Comparison of ENCODE assay signal across 8 cellular contexts in the genomic region with DNA sequence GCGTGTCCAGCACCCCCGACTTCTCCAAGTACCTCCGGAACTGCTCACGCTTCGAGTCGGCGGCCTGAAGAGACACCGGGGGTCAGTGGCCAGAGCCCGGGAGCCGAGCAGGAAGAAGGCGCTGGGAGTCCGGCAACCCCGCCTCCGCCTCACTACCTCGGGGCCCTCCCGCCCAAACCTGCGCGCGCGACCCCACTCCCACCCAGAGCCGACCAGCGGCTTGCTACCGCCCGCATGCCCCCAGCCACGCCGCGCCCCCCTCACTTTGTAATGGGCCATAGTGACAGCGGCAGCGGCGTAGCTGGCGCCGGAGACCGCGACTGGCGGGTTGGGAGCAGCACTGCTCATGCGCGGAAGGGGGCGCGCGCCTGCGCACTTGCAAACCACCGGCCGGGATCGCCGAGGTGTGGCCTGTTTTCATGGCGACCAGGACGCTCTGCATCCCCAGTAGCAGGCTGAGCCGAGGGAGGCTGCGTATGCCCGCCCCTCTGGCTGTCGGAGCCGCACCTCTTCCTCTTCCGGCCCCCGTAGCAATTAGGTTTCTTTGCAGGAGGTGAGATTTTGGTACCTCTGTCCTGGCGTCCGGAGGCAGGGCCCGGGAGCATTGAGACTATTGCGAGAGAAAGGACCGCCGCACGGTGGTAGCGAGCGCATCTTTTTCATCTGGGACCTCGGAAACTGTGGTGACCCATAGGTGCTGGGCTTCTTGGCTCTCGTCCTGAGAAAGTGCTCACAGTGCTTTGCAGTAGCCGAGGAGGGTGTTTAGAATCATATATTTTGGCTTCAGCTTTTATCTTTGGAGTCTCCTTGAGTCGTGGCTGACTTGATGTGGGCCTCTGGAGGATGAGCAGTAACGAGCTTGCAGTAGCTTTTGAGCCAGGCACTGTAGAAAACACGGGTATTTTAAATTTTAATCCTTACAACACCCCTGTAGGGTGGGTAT. TPM values are rescaled to one million over a fixed set of nuclear protein-coding genes. Genes with fewer than 3 reads are reported as not detected.
A peak's percentile ranks its signal among the peaks of the same experiment; 100 is the strongest.
DNase-seq lines count a peak whose midpoint lies in the region; ATAC-seq and TF ChIP-seq lines count a peak whose summit lies in the region.

A gene with protein sequence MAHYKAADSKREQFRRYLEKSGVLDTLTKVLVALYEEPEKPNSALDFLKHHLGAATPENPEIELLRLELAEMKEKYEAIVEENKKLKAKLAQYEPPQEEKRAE (minus strand): TSS at position 322 of the 943 bp plus-strand sequence. CDS start 43 bp downstream, at position 279.

- no peak within 1 kb of the TSS for H4K91ac ChIP-seq in H9 (ENCODE audit: insufficient read length, low read depth, low read length)

- peak within 1 kb of the TSS; percentile 48 for H3K9ac ChIP-seq in H9 (ENCODE audit: extremely low read depth, insufficient read length, low read length)

- no peaks in the 10 kb centered on the region for H3K4me1 ChIP-seq in H9 (ENCODE audit: insufficient read depth, low read length)

- H3K4ac ChIP-seq in H9 (ENCODE audit: low read depth, low read length): no peak within 1 kb of the TSS

- H3K9me3 ChIP-seq in H9 (ENCODE audit: control insufficient read depth, low read depth, low read length) (no peaks in the 10 kb centered on the region), MG63 (no peaks in the 10 kb centered on the region)

- H3K56ac ChIP-seq in H9 (ENCODE audit: insufficient read length, low read depth, low read length): no peak within 1 kb of the TSS

- H3K27ac ChIP-seq in H9 (ENCODE audit: insufficient read length, low read depth, low read length): no peak within 1 kb of the TSS

- no CpG with 5 or more reads among the region's 69 CpGs for WGBS in H9 (ENCODE audit: extremely low coverage, insufficient read length, low lambda C conversion rate)

- no peak within 1 kb of the TSS for H3T11ph ChIP-seq in H9 (ENCODE audit: low read length)

- TF ChIP-seq CTCF in H9 (conservative IDR thresholded peaks at IDR 0.05) (no peak), nephron progenitor cell (IDR thresholded peaks at IDR 0.05) (no peak)

- H3K14ac ChIP-seq in H9 (ENCODE audit: insufficient read depth, low read length): no peak within 1 kb of the TSS

- H2BK20ac ChIP-seq in H9 (ENCODE audit: low read depth, low read length, poor library complexity, severe bottlenecking): no peak within 1 kb of the TSS

- no peak within 1 kb of the TSS for H2AFZ ChIP-seq in H9 (ENCODE audit: low read length)

- H2BK15ac ChIP-seq in H9 (ENCODE audit: low read depth, low read length): no peak within 1 kb of the TSS

- H3K79me1 ChIP-seq in H9 (ENCODE audit: insufficient read depth, low read depth, low read length, poor library complexity, severe bottlenecking): no peaks in the 10 kb centered on the region

- peak within 1 kb of the TSS; percentile 97 for H3K4me2 ChIP-seq in H9 (ENCODE audit: insufficient read depth, insufficient read length, low read length)

- H3K27me3 ChIP-seq in H9 (ENCODE audit: insufficient read depth, low read length) (no peaks in the 10 kb centered on the region), MG63 (no peaks in the 10 kb centered on the region)

- no peaks in the 10 kb centered on the region for H3K36me3 ChIP-seq in MG63

- no peaks in the 10 kb centered on the region for H3K27me3 Mint-ChIP-seq in H9 (ENCODE audit: low read depth)
- H3K27me3 Mint-ChIP-seq in nephron progenitor cell (ENCODE audit: low read depth, poor library complexity): no peaks in the 10 kb centered on the region
- no peaks in the 10 kb centered on the region for H3K27me3 Mint-ChIP-seq in stimulated activated naive CD8-positive, alpha-beta T cell treated with anti-CD3 and anti-CD28 coated beads, Interleukin-15, amount 100 ng/mL, for 72 hours

- no peak within 1 kb of the TSS for H4K8ac ChIP-seq in H9 (replicated peaks; ENCODE audit: insufficient read length, low read depth, low read length)

- H3K4me3 ChIP-seq in MG63: peak within 1 kb of the TSS; percentile 73

- H3K18ac ChIP-seq in H9 (ENCODE audit: insufficient read length, low read depth, low read length): no peak within 1 kb of the TSS

- H3K27ac Mint-ChIP-seq in H9 (peak within 1 kb of the TSS; percentile 39 to 91 (median 86); a peak in 6 of 7 replicates), nephron progenitor cell (peak within 1 kb of the TSS; percentile 68)
- H3K27ac Mint-ChIP-seq in stimulated activated naive CD8-positive, alpha-beta T cell treated with anti-CD3 and anti-CD28 coated beads, Interleukin-15, amount 100 ng/mL, for 72 hours: peak within 1 kb of the TSS; percentile 78 to 92

- H2BK120ac ChIP-seq in H9 (ENCODE audit: low read depth, low read length, poor library complexity, severe bottlenecking): no peak within 1 kb of the TSS

- peak; percentile 93 for DNase-seq in ELR (ENCODE audit: low read depth)
- DNase-seq in H9: peak; percentile 98
- peak; percentile 95 for DNase-seq in MG63
- DNase-seq in SHP77 treated with DMSO at 0.1 percent for 48 hours (lab: John Stamatoyannopoulos, UW): peak; percentile 93
- DNase-seq in activated effector memory CD4-positive, alpha-beta T cell treated with anti-CD3 and anti-CD28 coated beads, Interleukin-2, amount 50 U/mL, for 16 hours: peak; percentile 99
- DNase-seq in fibroblast of the conjunctiva (ENCODE audit: low read depth): peak; percentile 95
- peak; percentile 97 for DNase-seq in nephron progenitor cell
- peak; percentile 98 for DNase-seq in stimulated activated naive CD8-positive, alpha-beta T cell treated with anti-CD3 and anti-CD28 coated beads, Interleukin-15, amount 100 ng/mL, for 72 hours

- H4K5ac ChIP-seq in H9 (ENCODE audit: insufficient read length, low read depth, low read length): no peak within 1 kb of the TSS

- H3K9me3 Mint-ChIP-seq in H9: no peaks in the 10 kb centered on the region
- H3K9me3 Mint-ChIP-seq in nephron progenitor cell: no peaks in the 10 kb centered on the region
- H3K9me3 Mint-ChIP-seq in stimulated activated naive CD8-positive, alpha-beta T cell treated with anti-CD3 and anti-CD28 coated beads, Interleukin-15, amount 100 ng/mL, for 72 hours: no peaks in the 10 kb centered on the region

- ATAC-seq in stimulated activated naive CD8-positive, alpha-beta T cell treated with anti-CD3 and anti-CD28 coated beads, Interleukin-15, amount 100 ng/mL, for 72 hours: peak; percentile 100

- H3K4me1 Mint-ChIP-seq in H9: peaks cover 13 to 18% of the 10 kb centered on the region in 2 experiments
- peaks cover 28% of the 10 kb centered on the region for H3K4me1 Mint-ChIP-seq in nephron progenitor cell
- peaks cover 35% of the 10 kb centered on the region for H3K4me1 Mint-ChIP-seq in stimulated activated naive CD8-positive, alpha-beta T cell treated with anti-CD3 and anti-CD28 coated beads, Interleukin-15, amount 100 ng/mL, for 72 hours

- no peaks in the 10 kb centered on the region for H3K79me2 ChIP-seq in H9 (ENCODE audit: insufficient read depth, low read length)

- H3K4me3 Mint-ChIP-seq in H9 (peak within 1 kb of the TSS; percentile 88 to 94), nephron progenitor cell (peak within 1 kb of the TSS; percentile 94)
- peak within 1 kb of the TSS; percentile 91 to 95 for H3K4me3 Mint-ChIP-seq in stimulated activated naive CD8-positive, alpha-beta T cell treated with anti-CD3 and anti-CD28 coated beads, Interleukin-15, amount 100 ng/mL, for 72 hours

- H2BK5ac ChIP-seq in H9 (ENCODE audit: insufficient read length, low read length): no peak within 1 kb of the TSS

- H3K23ac ChIP-seq in H9 (ENCODE audit: insufficient read length, low read depth, low read length): no peak within 1 kb of the TSS

- H3K36me3 Mint-ChIP-seq in H9 (ENCODE audit: insufficient read depth in 1 of 3, low read depth in 3 of 3): peaks cover 0 to 2% (median 2%) of the 10 kb centered on the region in 3 experiments; a peak in 2 of 7 replicates
- peaks cover 16% of the 10 kb centered on the region for H3K36me3 Mint-ChIP-seq in nephron progenitor cell (ENCODE audit: low read depth)

- no peaks in the 10 kb centered on the region for H4K20me1 ChIP-seq in H9 (ENCODE audit: control insufficient read depth, insufficient read depth, insufficient read length)

- no peak within 1 kb of the TSS for H2BK12ac ChIP-seq in H9 (ENCODE audit: insufficient read length, low read depth, low read length)

- H3K23me2 ChIP-seq in H9 (ENCODE audit: insufficient read length, low read depth, low read length, poor library complexity, severe bottlenecking): peaks cover 11% of the 10 kb centered on the region

- no peak within 1 kb of the TSS for H2AK5ac ChIP-seq in H9 (ENCODE audit: insufficient read length, low read length)

RNA-seq across cellular contexts. Expression of the gene that starts here (rescaled TPM):
- total RNA-seq in H9 (2021): 33.1 and 35.2 TPM in 2 replicates
- total RNA-seq in MG63 (2014; rRNA removed; shearing (Covaris generic); ENCODE audit: low replicate concordance): 11.5 and 18.1 TPM in 2 replicates
